Comparison of ENCODE assay signal across 8 cellular contexts in the genomic region with DNA sequence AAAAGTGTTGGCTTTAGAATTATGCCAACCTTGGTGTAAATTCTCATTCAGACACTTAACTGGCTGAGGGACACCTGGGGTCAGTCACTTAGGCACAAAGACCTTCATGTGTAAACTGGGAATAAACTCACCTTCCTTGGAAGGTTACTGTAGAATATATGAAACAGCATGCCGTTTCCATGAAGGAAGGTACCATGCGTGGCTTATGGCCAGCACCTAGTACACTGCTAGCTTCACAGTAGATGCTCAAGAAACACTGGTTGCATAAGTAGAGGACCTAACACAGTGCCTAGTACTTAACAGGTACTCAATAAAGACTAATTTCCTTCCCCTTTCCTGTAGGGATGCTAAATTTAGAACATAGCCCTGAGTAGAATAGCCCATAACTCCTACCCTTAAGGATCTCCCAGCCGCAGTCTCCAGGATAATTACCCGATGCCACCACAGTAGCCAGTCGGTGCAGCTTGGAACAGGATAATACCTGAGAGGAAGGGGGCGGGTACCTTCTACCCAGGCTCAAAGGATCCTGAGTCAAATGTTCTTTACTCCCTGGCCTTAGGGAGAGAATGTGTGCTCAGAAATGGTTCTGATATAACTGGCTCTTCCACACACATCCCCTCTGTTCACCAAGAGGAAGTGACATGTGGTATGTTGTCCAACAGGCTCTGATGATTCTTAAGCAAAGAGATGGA. TPM values are rescaled to one million over a fixed set of nuclear protein-coding genes. Genes with fewer than 3 reads are reported as not detected.
DNase-seq lines count a peak whose midpoint lies in the region; ATAC-seq and TF ChIP-seq lines count a peak whose summit lies in the region.

No MANE protein-coding gene starts in this region.

- WGBS in SK-N-SH (ENCODE audit: low lambda C conversion rate) = 83% methylated on average over 6 of the region's 6 CpGs

- POLR2A ChIA-PET in SK-N-SH (lab: Yijun Ruan, JAX) = no interaction called here
- POLR2A ChIA-PET in activated CD4-positive, alpha-beta memory T cell treated with anti-CD3 and anti-CD28 coated beads, Interleukin-2, amount 10 ng/mL, durations not matched to agents 7 days and 5 days (lab: Charles Lee) = interaction anchor here (2.3 to 10.4 kb wide), 6 partner anchors 9 to 57 kb away, joined by 8 to 213 read pairs (median 16); a partner anchor contains a TSS

- peaks cover 92% of the 10 kb centered on the region for H3K79me2 ChIP-seq in SK-N-SH (ENCODE audit: insufficient read depth)

- H3K27ac ChIP-seq in SK-N-SH (ENCODE audit: low read depth in 2 of 2, low read length in 1 of 2) = peak overlapping the region in 1 of 2 experiments; percentile 100; a peak in 2 of 4 replicates
- H3K27ac ChIP-seq in iPS-20b (ENCODE audit: low read length) = no peak overlapping the region

- TF ChIP-seq CTCF in SK-N-SH (IDR thresholded peaks at IDR 0.05) = no peak

- H3K27ac Mint-ChIP-seq in activated CD4-positive, alpha-beta memory T cell treated with anti-CD3 and anti-CD28 coated beads, Interleukin-2, amount 10 ng/mL, durations not matched to agents 7 days and 5 days = peak overlapping the region; percentile 97

- no peaks in the 10 kb centered on the region for H3K27me3 ChIP-seq in SK-N-SH (ENCODE audit: insufficient read depth)
- H3K27me3 ChIP-seq in iPS-20b (ENCODE audit: insufficient read depth, low read length) = no peaks in the 10 kb centered on the region

- H3K27me3 Mint-ChIP-seq in activated CD4-positive, alpha-beta memory T cell treated with anti-CD3 and anti-CD28 coated beads, Interleukin-2, amount 10 ng/mL, durations not matched to agents 7 days and 5 days = no peaks in the 10 kb centered on the region

- TF ChIP-seq EP300 in SK-N-SH (IDR thresholded peaks at IDR 0.05; ENCODE audit: borderline replicate concordance in 1 of 2, low read depth in 1 of 2, low read length in 1 of 2) = no peak

- H3K4me3 ChIP-seq in SK-N-SH (ENCODE audit: low read depth in 2 of 2, low read length in 1 of 2) = peak overlapping the region; percentile 59 to 81
- H3K4me3 ChIP-seq in iPS-20b (ENCODE audit: low read length) = peak overlapping the region; percentile 97

- H3K9ac ChIP-seq in SK-N-SH (peak overlapping the region; percentile 100), iPS-20b (ENCODE audit: low read depth, low read length) (no peak overlapping the region)

- peaks cover 36 to 48% of the 10 kb centered on the region in 2 experiments for H3K4me1 ChIP-seq in SK-N-SH (ENCODE audit: control insufficient read depth in 1 of 2, insufficient read depth in 2 of 2, low read depth in 1 of 2, low read length in 1 of 2)
- H3K4me1 ChIP-seq in iPS-20b (ENCODE audit: insufficient read depth, low read length) = peaks cover 53% of the 10 kb centered on the region

- no peaks in the 10 kb centered on the region for H3K9me3 ChIP-seq in SK-N-SH
- H3K9me3 ChIP-seq in iPS-20b (ENCODE audit: insufficient read depth, low read depth, low read length) = no peaks in the 10 kb centered on the region

- DNase-seq in SK-N-SH (no peak), superior temporal gyrus (ENCODE audit: extremely low spot score) (peak; percentile 64), inferior parietal cortex (ENCODE audit: extremely low spot score) (no peak)
- no peak for DNase-seq in activated CD4-positive, alpha-beta memory T cell treated with anti-CD3 and anti-CD28 coated beads, Interleukin-2, amount 10 ng/mL, durations not matched to agents 7 days and 5 days

- peaks cover 81% of the 10 kb centered on the region for H3K36me3 Mint-ChIP-seq in activated CD4-positive, alpha-beta memory T cell treated with anti-CD3 and anti-CD28 coated beads, Interleukin-2, amount 10 ng/mL, durations not matched to agents 7 days and 5 days (ENCODE audit: low read depth)

- ATAC-seq in SK-N-SH treated with all-trans-retinoic acid at 6 μM for 48 hours (no peak), GM18517 (IDR thresholded peaks at IDR 0.05; ENCODE audit: unreplicated experiment) (no peak), GM21737 (IDR thresholded peaks at IDR 0.05; ENCODE audit: unreplicated experiment) (no peak)

- CTCF ChIA-PET in SK-N-SH (lab: Yijun Ruan, JAX) = interaction anchor here (1.0 to 11.2 kb wide), 4 partner anchors 61 to 162 kb away, joined by 3 to 288 read pairs (median 6); no protein-coding TSS in a partner anchor
- CTCF ChIA-PET in activated CD4-positive, alpha-beta memory T cell treated with anti-CD3 and anti-CD28 coated beads, Interleukin-2, amount 10 ng/mL, durations not matched to agents 7 days and 5 days (lab: Charles Lee) = interaction anchor here (0.6 to 10.8 kb wide), 8 partner anchors 13 to 106 kb away, joined by 3 to 609 read pairs (median 5); no protein-coding TSS in a partner anchor

- peak overlapping the region; percentile 97 for H3K4me2 ChIP-seq in SK-N-SH

- H3K9me3 Mint-ChIP-seq in activated CD4-positive, alpha-beta memory T cell treated with anti-CD3 and anti-CD28 coated beads, Interleukin-2, amount 10 ng/mL, durations not matched to agents 7 days and 5 days = no peaks in the 10 kb centered on the region

- H4K20me1 ChIP-seq in SK-N-SH (ENCODE audit: insufficient read depth) = no peaks in the 10 kb centered on the region

- TF ChIP-seq RAD21 in SK-N-SH (IDR thresholded peaks at IDR 0.05; ENCODE audit: low read length) = no peak

- H3K9me2 ChIP-seq in SK-N-SH = no peaks in the 10 kb centered on the region

- peak overlapping the region; percentile 95 for H3K4me3 Mint-ChIP-seq in activated CD4-positive, alpha-beta memory T cell treated with anti-CD3 and anti-CD28 coated beads, Interleukin-2, amount 10 ng/mL, durations not matched to agents 7 days and 5 days

- peaks cover 20% of the 10 kb centered on the region for H3F3A ChIP-seq in SK-N-SH (replicated peaks; ENCODE audit: insufficient read depth)

- H3K4me1 Mint-ChIP-seq in activated CD4-positive, alpha-beta memory T cell treated with anti-CD3 and anti-CD28 coated beads, Interleukin-2, amount 10 ng/mL, durations not matched to agents 7 days and 5 days = peaks cover 65% of the 10 kb centered on the region

- H3K36me3 ChIP-seq in SK-N-SH (replicated peaks in 1 of 2; ENCODE audit: control insufficient read depth in 1 of 2, insufficient read depth in 2 of 2, low read length in 1 of 2) (peaks cover 46 to 51% of the 10 kb centered on the region in 2 experiments), iPS-20b (ENCODE audit: insufficient read depth, low read depth, low read length) (peaks cover 52% of the 10 kb centered on the region)

- H2AFZ ChIP-seq in SK-N-SH (ENCODE audit: low read depth) = no peak overlapping the region

TF ChIP-seq in SK-N-SH, 30 proteins besides CTCF, POLR2A, EP300 and RAD21 (continues in another document):
- no peak for TF ChIP-seq SIN3A (IDR thresholded peaks at IDR 0.05; ENCODE audit: borderline replicate concordance, low read depth, low read length)
- no peak for TF ChIP-seq TEAD4 (IDR thresholded peaks at IDR 0.05; ENCODE audit: borderline replicate concordance, insufficient read depth)
- TF ChIP-seq RCOR1 (IDR thresholded peaks at IDR 0.05; ENCODE audit: low read length) = no peak
- TF ChIP-seq, protein P1, sequence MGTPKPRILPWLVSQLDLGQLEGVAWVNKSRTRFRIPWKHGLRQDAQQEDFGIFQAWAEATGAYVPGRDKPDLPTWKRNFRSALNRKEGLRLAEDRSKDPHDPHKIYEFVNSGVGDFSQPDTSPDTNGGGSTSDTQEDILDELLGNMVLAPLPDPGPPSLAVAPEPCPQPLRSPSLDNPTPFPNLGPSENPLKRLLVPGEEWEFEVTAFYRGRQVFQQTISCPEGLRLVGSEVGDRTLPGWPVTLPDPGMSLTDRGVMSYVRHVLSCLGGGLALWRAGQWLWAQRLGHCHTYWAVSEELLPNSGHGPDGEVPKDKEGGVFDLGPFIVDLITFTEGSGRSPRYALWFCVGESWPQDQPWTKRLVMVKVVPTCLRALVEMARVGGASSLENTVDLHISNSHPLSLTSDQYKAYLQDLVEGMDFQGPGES (IDR thresholded peaks at IDR 0.05; ENCODE audit: low read depth, low read length) = no peak
- TF ChIP-seq TAF1 (IDR thresholded peaks at IDR 0.05; ENCODE audit: borderline replicate concordance, low read depth, low read length) = no peak
- TF ChIP-seq GABPA (IDR thresholded peaks at IDR 0.05; ENCODE audit: low read depth) = no peak
- no peak for TF ChIP-seq ELF1 (IDR thresholded peaks at IDR 0.05)
- TF ChIP-seq TCF12 (IDR thresholded peaks at IDR 0.05) = no peak
- no peak for TF ChIP-seq EZH2phosphoT487 (IDR thresholded peaks at IDR 0.05; ENCODE audit: borderline replicate concordance, low read depth)

TF ChIP-seq in SK-N-SH treated with all-trans-retinoic acid at 6 μM for 48 hours, 23 proteins besides CTCF, POLR2A, EP300 and RAD21 (continues in another document):
- TF ChIP-seq TOX (CRISPR knock-in tag; IDR thresholded peaks at IDR 0.05; ENCODE audit: borderline replicate concordance) (no peak), GLIS3 (CRISPR knock-in tag; IDR thresholded peaks at IDR 0.05) (no peak), BACH2 (CRISPR knock-in tag; IDR thresholded peaks at IDR 0.05; ENCODE audit: borderline replicate concordance) (no peak), ZNF565 (CRISPR knock-in tag; conservative IDR thresholded peaks at IDR 0.05; ENCODE audit: low read depth) (no peak)

RNA-seq across cellular contexts. Expression of a gene that starts 3.6 kb away (rescaled TPM):
- polyA plus RNA-seq in SK-N-SH (2012; rRNA removed) = 99.9 and 103 TPM in 2 replicates
- polyA plus RNA-seq in SK-N-SH (2012; cell fraction: cytosol; rRNA removed) = 72.3 and 83.8 TPM in 2 replicates
- 61.3 and 62.2 TPM in 2 replicates for polyA plus RNA-seq in SK-N-SH (2012; cell fraction: nucleus; rRNA removed)
- 10 to 100 TPM; 67.7 to 72.5 TPM for total RNA-seq in activated CD4-positive, alpha-beta memory T cell treated with anti-CD3 and anti-CD28 coated beads, Interleukin-2, amount 10 ng/mL, durations not matched to agents 7 days and 5 days

RNA-seq across cellular contexts. Expression of a gene that starts 20.0 kb away (rescaled TPM):
- polyA plus RNA-seq in SK-N-SH (2012; rRNA removed) = 14.4 and 17.1 TPM in 2 replicates
- polyA plus RNA-seq in SK-N-SH (2012; cell fraction: cytosol; rRNA removed) = 19.1 and 20.2 TPM in 2 replicates
- 12.7 and 12.8 TPM in 2 replicates for polyA plus RNA-seq in SK-N-SH (2012; cell fraction: nucleus; rRNA removed)
- 100 to 1,000 TPM; 137 to 138 TPM for total RNA-seq in activated CD4-positive, alpha-beta memory T cell treated with anti-CD3 and anti-CD28 coated beads, Interleukin-2, amount 10 ng/mL, durations not matched to agents 7 days and 5 days
